ENCODE assay signal across 8 cellular contexts in the genomic region with DNA sequence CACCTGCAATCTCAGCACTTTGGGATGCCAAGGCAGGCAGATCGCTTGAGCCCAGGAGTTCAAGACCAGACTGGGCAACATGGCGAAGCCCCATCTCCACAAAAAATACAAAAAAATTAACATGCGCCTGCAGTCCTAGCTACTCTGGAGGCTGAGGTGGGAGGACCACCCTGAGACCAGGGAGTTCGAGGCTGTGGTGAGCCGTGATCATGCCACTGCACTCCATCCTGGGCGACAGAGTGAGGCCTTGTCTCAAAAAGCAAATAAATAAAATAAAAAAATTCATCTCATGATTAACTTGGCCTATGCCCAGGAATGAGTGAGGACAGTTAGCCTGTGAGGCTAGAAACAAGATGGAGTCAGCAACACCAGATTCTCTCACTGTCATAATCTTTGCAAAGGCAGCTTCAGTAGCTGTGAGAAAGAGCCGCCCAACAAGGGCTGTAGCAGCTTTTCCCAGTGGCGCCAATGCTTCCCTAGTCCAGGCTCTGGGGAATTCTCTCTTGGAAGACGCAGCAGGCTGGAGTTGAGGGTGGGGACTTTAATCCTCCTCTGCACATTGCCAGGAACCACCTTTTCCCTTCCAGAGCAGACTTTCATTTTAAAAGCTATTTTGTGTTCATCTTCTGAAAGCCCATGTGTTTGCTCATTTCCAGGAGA.
DNase-seq lines count a peak whose midpoint lies in the region; ATAC-seq and TF ChIP-seq lines count a peak whose summit lies in the region.
"Not testable (repeated sequence)": the region's sequence is repeated elsewhere in the genome, so short reads cannot be mapped to it uniquely, and the experiment has no call there.

No MANE protein-coding gene starts in this region.

- not testable (repeated sequence) for H3K27ac ChIP-seq in GM23338 (ENCODE audit: low read depth)

- not testable (repeated sequence) for H3K36me3 Mint-ChIP-seq in GM23338 (ENCODE audit: low read depth)

- H3K36me3 ChIP-seq in GM23338 (ENCODE audit: insufficient read depth), result not testable (repeated sequence)

- H3K79me2 ChIP-seq in GM23338 (replicated peaks; ENCODE audit: insufficient read depth), result not testable (repeated sequence)

- not testable (repeated sequence) for H3K4me3 ChIP-seq in GM23338

- DNase-seq in AG08395 (ENCODE audit: low spot score) (peak; percentile 1), GM23338 (ENCODE audit: low spot score) (peak; percentile 9), NCI-H69 (lab: John Stamatoyannopoulos, UW) (peak; percentile 43), cerebellar cortex (ENCODE audit: low spot score) (peak; percentile 0), fibroblast of peridontal ligament (ENCODE audit: extremely low read depth) (peak; percentile 23), left cardiac atrium (peak; percentile 42), myocyte (ENCODE audit: low read depth) (peak; percentile 13), superior temporal gyrus (ENCODE audit: extremely low spot score) (peak; percentile 7)

- not testable (repeated sequence) for TF ChIP-seq CTCF in GM23338 (conservative IDR thresholded peaks at IDR 0.05; ENCODE audit: low read depth in 2 of 2)

- H3K27ac Mint-ChIP-seq in GM23338, result not testable (repeated sequence)

- H3K4me1 Mint-ChIP-seq in GM23338, result not testable (repeated sequence)

- H3F3A ChIP-seq in GM23338 (replicated peaks; ENCODE audit: low read depth), result not testable (repeated sequence)

- intact Hi-C loops in left cardiac atrium (cut with DNase I), result not testable (repeated sequence)

- H2AFZ ChIP-seq in GM23338, result not testable (repeated sequence)

- not testable (repeated sequence) for H3K4me3 Mint-ChIP-seq in GM23338

- not testable (repeated sequence) for H3K27me3 Mint-ChIP-seq in GM23338 (ENCODE audit: insufficient read depth, low read depth, poor library complexity)

- not testable (repeated sequence) for H4K20me1 ChIP-seq in GM23338 (replicated peaks; ENCODE audit: insufficient read depth)

- not testable (repeated sequence) for H3K4me1 ChIP-seq in GM23338 (ENCODE audit: insufficient read depth)

- peak; percentile 54; the same call in 2 of the 3 replicates for ATAC-seq in GM23338
- ATAC-seq in left cardiac atrium, result peak; percentile 76 to 78

- H3K27me3 ChIP-seq in GM23338 (ENCODE audit: insufficient read depth), result not testable (repeated sequence)

- not testable (repeated sequence) for H3K9me3 Mint-ChIP-seq in GM23338

- H3K4me2 ChIP-seq in GM23338, result not testable (repeated sequence)

- H3K9me2 ChIP-seq in GM23338 (ENCODE audit: insufficient read depth), result not testable (repeated sequence)
